In genomic region chr1:187267745-187268277, GRCh38 we compare ENCODE assay signal across 19 cellular contexts.
DNase-seq lines count a peak whose midpoint lies in the region; ATAC-seq and TF ChIP-seq lines count a peak whose summit lies in the region.
"Had no signal": no experiment of that assay in that cellular context is flagged by ENCODE, and none has a peak within 500 bp of the region (broad histone marks: within the 10 kb centered on the region; RNA-seq: fewer than 3 reads in every experiment).

No MANE protein-coding gene starts in this region.

- H3K9ac ChIP-seq in HCT116 (ENCODE audit: low read length): no peak overlapping the region

- H3K36me3 ChIP-seq in HCT116 (ENCODE audit: control insufficient read depth in 1 of 2, insufficient read depth in 2 of 2, low read length in 2 of 2) (no peaks in the 10 kb centered on the region), MG63 (no peaks in the 10 kb centered on the region)

- ATAC-seq in HCT116: peak; percentile 72
- ATAC-seq in omental fat pad (ENCODE audit: low FRiP score): peak; percentile 50
- no peak for ATAC-seq in HG03108 (IDR thresholded peaks at IDR 0.05; ENCODE audit: unreplicated experiment)
- ATAC-seq: GM12878, HepG2 had no signal

- peak overlapping the region; percentile 52 for H3K4me2 ChIP-seq in HCT116 (ENCODE audit: low read length)

- H3K9me3 ChIP-seq in HCT116 (ENCODE audit: control insufficient read depth in 1 of 2, insufficient read depth in 1 of 2, low read depth in 1 of 2, low read length in 2 of 2) (no peaks in the 10 kb centered on the region), MG63 (no peaks in the 10 kb centered on the region)
- H3K9me3 ChIP-seq: Caco-2 had no signal

- TF ChIP-seq CTCF in HCT116 (IDR thresholded peaks at IDR 0.05 in 2 of 3, conservative IDR thresholded peaks at IDR 0.05 in 1 of 3; ENCODE audit: borderline replicate concordance in 1 of 3, insufficient read depth in 1 of 3, low read depth in 2 of 3, low read length in 2 of 3) (no peak), omental fat pad (IDR thresholded peaks at IDR 0.05) (no peak)

- no peak overlapping the region for H3K27ac ChIP-seq in HCT116 (ENCODE audit: low read depth, low read length)
- H3K27ac ChIP-seq: C4-2B, HL-60 had no signal

- no TSS peak for BruUV-seq in HCT116 (replicated peaks; lab: Mats Ljungman, UMichigan)

- H3K4me3 ChIP-seq in HCT116 (replicated peaks in 1 of 2; ENCODE audit: low read depth in 1 of 2, low read length in 2 of 2): no peak overlapping the region
- peak overlapping the region; percentile 21 for H3K4me3 ChIP-seq in MG63
- H3K4me3 ChIP-seq: GM12878 had no signal

- H3K27me3 ChIP-seq in HCT116 (ENCODE audit: insufficient read depth, low read length) (no peaks in the 10 kb centered on the region), MG63 (no peaks in the 10 kb centered on the region)

- no peak for TF ChIP-seq POLR2A in HCT116 (IDR thresholded peaks at IDR 0.05; ENCODE audit: borderline replicate concordance, extremely low read depth, insufficient read depth, insufficient read length)

- CTCF ChIA-PET in HCT116 (lab: Charles Lee): no interaction called here

- DNase-seq in HCT116 (ENCODE audit: low read depth, low spot score) (peak; percentile 12), MG63 (no peak), islet precursor cell (peak; percentile 84), omental fat pad (ENCODE audit: low spot score) (no peak), DMS153 treated with DMSO at 0.1 percent for 48 hours (lab: John Stamatoyannopoulos, UW; ENCODE audit: unreplicated experiment) (no peak), germinal center (ENCODE audit: low spot score) (no peak), LoVo (ENCODE audit: low spot score) (no peak)
- DNase-seq: ACHN; Caco-2; CD4-positive, alpha-beta T cell; DMS153; DMS79 treated with DMSO at 0.1 percent for 48 hours; H9; KG1 had no signal

- H3K4me1 ChIP-seq in HCT116 (ENCODE audit: control insufficient read depth in 1 of 2, insufficient read depth in 2 of 2, low read length in 2 of 2): peaks cover 8 to 14% of the 10 kb centered on the region in 2 experiments
- H3K4me1 ChIP-seq: Caco-2 had no signal

- no peak overlapping the region for H2AFZ ChIP-seq in HCT116 (ENCODE audit: low read depth, low read length, poor library complexity, severe bottlenecking)

- intact Hi-C loops in HCT116 (cut with micrococcal nuclease): no loop called here

- RAD21 ChIA-PET in HCT116 (lab: Charles Lee; ENCODE audit: low non-redundant PET in 1 of 2, low total read pairs in 2 of 2, uncharacterized antibody in 2 of 2, unreplicated experiment in 2 of 2): no interaction called here

- H3K79me2 ChIP-seq in HCT116 (ENCODE audit: insufficient read depth, low read length): no peaks in the 10 kb centered on the region

- no peaks in the 10 kb centered on the region for H4K20me1 ChIP-seq in HCT116 (ENCODE audit: insufficient read depth)

- POLR2A ChIA-PET in HCT116 (lab: Charles Lee): no interaction called here

- H3K9me2 ChIP-seq in HCT116 (ENCODE audit: insufficient read depth): no peaks in the 10 kb centered on the region

- TF ChIP-seq RAD21 in HCT116 (IDR thresholded peaks at IDR 0.05; ENCODE audit: low read depth): no peak

TF ChIP-seq in HCT116, 20 proteins besides CTCF, POLR2A, EP300 and RAD21:
- TF ChIP-seq YY1 (IDR thresholded peaks at IDR 0.05; ENCODE audit: extremely low read depth, insufficient replicate concordance, low read depth, low read length) (no peak), TCF7L2 (IDR thresholded peaks at IDR 0.05; ENCODE audit: borderline replicate concordance, extremely low read depth, insufficient read depth, insufficient read length) (peak; percentile 32)

Comparison
In these comparisons a context has a peak if more than half of its experiments do, and no peak if none do; other contexts are left out.
1. DNase-seq: peak in HCT116 (single experiment) and islet precursor cell (single experiment); none in MG63 (single experiment), omental fat pad (single experiment), DMS153 treated with DMSO at 0.1 percent for 48 hours (single experiment), germinal center (single experiment) and LoVo (single experiment).